Comparison of ENCODE assay signal across 9 cellular contexts in genomic region chr1:14113841-14114567, GRCh38.
DNase-seq lines count a peak whose midpoint lies in the region; ATAC-seq, FAIRE-seq and TF ChIP-seq lines count a peak whose summit lies in the region.
"Had no signal": no experiment of that assay in that cellular context is flagged by ENCODE, and none has a peak within 500 bp of the region (broad histone marks: within the 10 kb centered on the region; RNA-seq: fewer than 3 reads in every experiment).

No MANE protein-coding gene starts in this region.

- POLR2A ChIA-PET in K562 (lab: Yijun Ruan, JAX) = interaction anchor here (0.6 kb wide), 3 partner anchors 10 to 797 kb away, joined by 3 read pairs; no protein-coding TSS in a partner anchor

- no peaks in the 10 kb centered on the region for H3K27me3 ChIP-seq in K562 (ENCODE audit: control insufficient read depth in 2 of 2, insufficient read depth in 2 of 2, low read length in 2 of 2)
- no peaks in the 10 kb centered on the region for H3K27me3 ChIP-seq in upper lobe of left lung

- intact Hi-C loops in K562 (cut with micrococcal nuclease) = loop anchor here (5.0 to 10.0 kb wide), 2 partner anchors 621 to 933 kb away; no protein-coding TSS in a partner anchor
- intact Hi-C loops in kidney (cut with DNase I) = no loop called here

- TF ChIP-seq RAD21 in K562 (CRISPR knock-in tag; conservative IDR thresholded peaks at IDR 0.05 in 1 of 2, IDR thresholded peaks at IDR 0.05 in 1 of 2) = peak; percentile 77 to 90

- H3K9ac ChIP-seq in K562 (ENCODE audit: insufficient read depth in 1 of 2, low read depth in 2 of 2, low read length in 2 of 2) (no peak overlapping the region), kidney (ENCODE audit: low read length in 2 of 2) (no peak overlapping the region)

- no peak overlapping the region for H2AFZ ChIP-seq in K562 (ENCODE audit: low read depth, low read length)

- no peaks in the 10 kb centered on the region for H3K4me1 ChIP-seq in K562 (replicated peaks in 1 of 2; ENCODE audit: control insufficient read depth in 2 of 2, insufficient read depth in 2 of 2, low read length in 2 of 2)
- no peaks in the 10 kb centered on the region for H3K4me1 ChIP-seq in kidney (ENCODE audit: control insufficient read depth in 1 of 2, insufficient read depth in 1 of 2, low read depth in 1 of 2, low read length in 2 of 2)
- no peaks in the 10 kb centered on the region for H3K4me1 ChIP-seq in upper lobe of left lung

- H3K4me3 ChIP-seq in K562 = no peak overlapping the region
- H3K4me3 ChIP-seq in kidney (ENCODE audit: low read length in 2 of 2) = no peak overlapping the region
- no peak overlapping the region for H3K4me3 ChIP-seq in upper lobe of left lung

- 0% methylated on average over 15 of the region's 15 CpGs for WGBS in K562 (ENCODE audit: insufficient coverage, low coverage, missing lambda C conversion rate)
- 40 to 47% methylated on average over 10 to 15 of the region's 15 CpGs for WGBS in upper lobe of left lung, 2 donors

- TF ChIP-seq CTCF in GM20000 (IDR thresholded peaks at IDR 0.05; ENCODE audit: extremely low read depth, missing control alignments) (no peak), K562 (IDR thresholded peaks at IDR 0.05 in 2 of 3, conservative IDR thresholded peaks at IDR 0.05 in 1 of 3; ENCODE audit: insufficient read depth in 2 of 3, low read depth in 1 of 3, low read length in 3 of 3) (peak; percentile 68 to 82 (median 76)), kidney (IDR thresholded peaks at IDR 0.05; ENCODE audit: borderline replicate concordance, extremely low read depth, insufficient read depth) (peak; percentile 56), upper lobe of left lung (IDR thresholded peaks at IDR 0.05) (peak in 5 of 6 experiments; percentile 40 to 69 (median 59))

- H3K9me3 ChIP-seq in K562 (replicated peaks; ENCODE audit: control insufficient read depth, insufficient read depth, low read depth, low read length) (no peaks in the 10 kb centered on the region), kidney (ENCODE audit: control insufficient read depth in 1 of 2, low read length in 2 of 2) (no peaks in the 10 kb centered on the region), upper lobe of left lung (no peaks in the 10 kb centered on the region)

- DNase-seq in GM20000 (ENCODE audit: low spot score) = peak; percentile 29
- peak; percentile 49 to 79 for DNase-seq in NCI-H1930 (lab: John Stamatoyannopoulos, UW)
- peak; percentile 38 to 62 (median 50) for DNase-seq in K562 (ENCODE audit: extremely low read depth in 1 of 4, low spot score in 3 of 4)
- no peak for DNase-seq in kidney
- DNase-seq in upper lobe of left lung = peak; percentile 40 to 45
- no peak for DNase-seq in activated CD4-positive, alpha-beta T cell treated with anti-CD3 and anti-CD28 coated beads, Interleukin-2, amount 50 U/mL, for 48 hours

- H3K36me3 ChIP-seq in K562 (ENCODE audit: control insufficient read depth, insufficient read depth, low read length) (no peaks in the 10 kb centered on the region), kidney (ENCODE audit: control insufficient read depth in 1 of 2, insufficient read depth in 2 of 2, low read length in 2 of 2) (no peaks in the 10 kb centered on the region), upper lobe of left lung (no peaks in the 10 kb centered on the region)

- FAIRE-seq in K562 (lab: Jason Lieb, UNC) (peak; percentile 63), kidney (lab: Jason Lieb, UNC) (no peak)
- FAIRE-seq: TTC549 had no signal

- ATAC-seq in K562 = peak; percentile 91
- peak; percentile 43 to 77 for ATAC-seq in upper lobe of left lung (ENCODE audit: low FRiP score in 2 of 2)
- ATAC-seq in GM18868 (IDR thresholded peaks at IDR 0.05; ENCODE audit: unreplicated experiment) = no peak
- ATAC-seq in HG02642 (IDR thresholded peaks at IDR 0.05; ENCODE audit: poor library complexity, unreplicated experiment) = no peak

- in situ Hi-C loops in K562 (cut with MboI) = loop anchor here (10.0 to 25.0 kb wide), 2 partner anchors 748 to 931 kb away; no protein-coding TSS in a partner anchor

- TF ChIP-seq EP300 in K562 (IDR thresholded peaks at IDR 0.05; ENCODE audit: low read length) (no peak), upper lobe of left lung (IDR thresholded peaks at IDR 0.05) (no peak)

- no peak overlapping the region for H3K4me2 ChIP-seq in K562 (ENCODE audit: insufficient read depth, low read length)

- BruUV-seq in K562 (replicated peaks; lab: Mats Ljungman, UMichigan) = no TSS peak

- CTCF ChIA-PET in K562 (lab: Yijun Ruan, JAX; ENCODE audit: low intra/inter-chr PET ratio) = interaction anchor here (0.6 to 2.0 kb wide), 2 partner anchors 663 to 933 kb away, joined by 3 to 11 read pairs; no protein-coding TSS in a partner anchor

- no peaks in the 10 kb centered on the region for H3K9me1 ChIP-seq in K562 (ENCODE audit: control insufficient read depth, insufficient read depth, low read length)

- no peak for TF ChIP-seq POLR2A in K562 (conservative IDR thresholded peaks at IDR 0.05)
- no peak for TF ChIP-seq POLR2A in upper lobe of left lung (IDR thresholded peaks at IDR 0.05)

- H3K79me2 ChIP-seq in K562 (ENCODE audit: control insufficient read depth, insufficient read depth, low read length) = no peaks in the 10 kb centered on the region

- H3K27ac ChIP-seq in K562 (ENCODE audit: extremely low read depth, low read depth, low read length) (no peak overlapping the region), kidney (ENCODE audit: low read depth in 2 of 2, low read length in 2 of 2) (no peak overlapping the region), upper lobe of left lung (no peak overlapping the region)

- H4K20me1 ChIP-seq in K562 (replicated peaks; ENCODE audit: control insufficient read depth, insufficient read depth, low read length) = no peaks in the 10 kb centered on the region; the same call in 1 of the 2 replicates

TF ChIP-seq in K562, 482 proteins besides CTCF, POLR2A, EP300 and RAD21 (continues in another document):
- no peak for TF ChIP-seq CREBBP (IDR thresholded peaks at IDR 0.05; ENCODE audit: low read depth, low read length)
- peak; percentile 41; the same call in 1 of the 2 replicates for TF ChIP-seq RB1 (IDR thresholded peaks at IDR 0.05; ENCODE audit: low read depth)
- TF ChIP-seq ZNF121 (CRISPR knock-in tag; conservative IDR thresholded peaks at IDR 0.05) = no peak
- no peak for TF ChIP-seq ZFP30 (CRISPR knock-in tag; IDR thresholded peaks at IDR 0.05; ENCODE audit: borderline replicate concordance)
- TF ChIP-seq STAG1 (CRISPR knock-in tag; IDR thresholded peaks at IDR 0.05; ENCODE audit: borderline replicate concordance) = peak; percentile 84; the same call in 1 of the 2 replicates
- no peak for TF ChIP-seq GABPB1 (CRISPR knock-in tag; IDR thresholded peaks at IDR 0.05)
- TF ChIP-seq KHSRP (IDR thresholded peaks at IDR 0.05) = no peak
- no peak for TF ChIP-seq ILK (tag; IDR thresholded peaks at IDR 0.05; ENCODE audit: borderline replicate concordance, low read depth)
- no peak for TF ChIP-seq CHCHD3 (CRISPR knock-in tag; IDR thresholded peaks at IDR 0.05)
- 0 out of 2 replicates have a peak, but pooled peaks have one; percentile 18 for TF ChIP-seq CC2D1A (IDR thresholded peaks at IDR 0.05)
- no peak for TF ChIP-seq CAMTA2 (CRISPR knock-in tag; conservative IDR thresholded peaks at IDR 0.05)
- no peak for TF ChIP-seq ZNF445 (CRISPR knock-in tag; IDR thresholded peaks at IDR 0.05; ENCODE audit: low read depth)
- TF ChIP-seq ZNF408 (CRISPR knock-in tag; IDR thresholded peaks at IDR 0.05; ENCODE audit: low read depth) = no peak
- no peak for TF ChIP-seq PBX2 (CRISPR knock-in tag; IDR thresholded peaks at IDR 0.05; ENCODE audit: low read depth)
- TF ChIP-seq PBX2 (tag; conservative IDR thresholded peaks at IDR 0.05; ENCODE audit: low read depth) = no peak
- peak; percentile 81 for TF ChIP-seq SMC3 (conservative IDR thresholded peaks at IDR 0.05; ENCODE audit: insufficient read depth, low read depth, low read length)
- TF ChIP-seq ZNF707 (CRISPR knock-in tag; conservative IDR thresholded peaks at IDR 0.05) = no peak
- TF ChIP-seq SNIP1 (IDR thresholded peaks at IDR 0.05; ENCODE audit: low read depth) = no peak
- no peak for TF ChIP-seq ZNF277 (CRISPR knock-in tag; IDR thresholded peaks at IDR 0.05; ENCODE audit: borderline replicate concordance)
- no peak for TF ChIP-seq PTTG1 (tag; IDR thresholded peaks at IDR 0.05; ENCODE audit: low read depth)

Comparison
In these comparisons a context has a peak if more than half of its experiments do, and no peak if none do; other contexts are left out.
1. DNase-seq: peak in GM20000 (single experiment), NCI-H1930 (2 of 2), K562 (4 of 4) and upper lobe of left lung (2 of 2); none in kidney (single experiment) and activated CD4-positive, alpha-beta T cell treated with anti-CD3 and anti-CD28 coated beads, Interleukin-2, amount 50 U/mL, for 48 hours (0 of 2).
2. ATAC-seq: peak in K562 (single experiment) and upper lobe of left lung (2 of 2); none in GM18868 (single experiment) and HG02642 (single experiment).